18 cellular contexts compared by ENCODE assay signal in the genomic region with DNA sequence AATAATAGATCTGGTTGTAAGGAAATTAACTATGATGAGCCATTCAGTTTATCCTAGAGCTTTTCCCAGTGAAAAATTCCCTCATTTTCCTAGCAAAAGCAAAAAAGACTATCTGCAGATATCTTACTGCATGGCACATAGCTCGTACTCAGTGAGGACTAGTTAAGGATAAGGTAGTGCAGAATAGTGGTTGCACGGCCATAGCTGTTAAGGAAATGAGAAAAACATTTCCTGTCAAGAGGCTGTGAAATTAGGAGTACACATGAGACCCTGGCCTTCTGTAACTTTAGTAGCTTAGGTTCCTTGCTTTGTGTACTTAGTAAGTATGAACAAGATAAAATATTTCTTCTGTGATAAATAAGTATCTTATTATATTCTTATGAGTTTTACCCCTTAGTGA. TPM values are rescaled to one million over a fixed set of nuclear protein-coding genes. Genes with fewer than 3 reads are reported as not detected.
DNase-seq lines count a peak whose midpoint lies in the region; ATAC-seq and TF ChIP-seq lines count a peak whose summit lies in the region.
"Had no signal": no experiment of that assay in that cellular context is flagged by ENCODE, and none has a peak within 500 bp of the region (broad histone marks: within the 10 kb centered on the region; RNA-seq: fewer than 3 reads in every experiment).

No MANE protein-coding gene starts in this region.

- no peak for DNase-seq in activated T-cell treated with anti-CD3 and anti-CD28 coated beads, Interleukin-2, amount 50 U/mL, for 72 hours
- DNase-seq in activated T-cell treated with anti-CD3 and anti-CD28 coated beads, Interleukin-2, amount 50 U/mL, for 48 hours, result no peak
- DNase-seq in immature natural killer cell (no peak), gastrocnemius medialis (no peak), DMS153 treated with DMSO at 0.1 percent for 48 hours (lab: John Stamatoyannopoulos, UW; ENCODE audit: unreplicated experiment) (no peak), COLO829 (ENCODE audit: low spot score) (no peak)
- no peak for DNase-seq in stimulated activated naive CD4-positive, alpha-beta T cell treated with Interleukin-2 at 50 U/mL for 16 hours (lab: John Stamatoyannopoulos, UW)
- DNase-seq: C1 segment of cervical spinal cord, HFFc6, KG1, NCI-H1694 treated with DMSO at 0.1 percent for 48 hours, NCI-H510A, NCI-H748 treated with DMSO at 0.1 percent for 48 hours had no signal

- H3K27me3 ChIP-seq in gastrocnemius medialis, result no peaks in the 10 kb centered on the region

- H3K9me3 ChIP-seq in gastrocnemius medialis, result no peaks in the 10 kb centered on the region

- H3K9me3 Mint-ChIP-seq in activated T-cell treated with anti-CD3 and anti-CD28 coated beads, Interleukin-2, amount 50 U/mL, for 72 hours, result no peaks in the 10 kb centered on the region
- no peaks in the 10 kb centered on the region for H3K9me3 Mint-ChIP-seq in activated naive CD8-positive, alpha-beta T cell (ENCODE audit: low read depth)
- no peaks in the 10 kb centered on the region for H3K9me3 Mint-ChIP-seq in immature natural killer cell
- H3K9me3 Mint-ChIP-seq: HFFc6 had no signal

- in situ Hi-C loops in gastrocnemius medialis (cut with MboI; ENCODE audit: low sequenced_read_pairs in 4 of 4), result loop anchor here in 1 of 4 donors (25.0 kb wide), 1 partner anchor 914 kb away; the partner anchor contains the start of genes ANKRD40 and LUC7L3

- no peak for ATAC-seq in activated T-cell treated with anti-CD3 and anti-CD28 coated beads, Interleukin-2, amount 50 U/mL, for 72 hours (replicated peaks in 1 of 2)
- ATAC-seq in gastrocnemius medialis, result no peak
- ATAC-seq: Right ventricle myocardium inferior had no signal

- peak overlapping the region; percentile 74 for H3K27ac Mint-ChIP-seq in activated T-cell treated with anti-CD3 and anti-CD28 coated beads, Interleukin-2, amount 50 U/mL, for 72 hours
- H3K27ac Mint-ChIP-seq in activated naive CD8-positive, alpha-beta T cell, result peak overlapping the region; percentile 41
- peak overlapping the region; percentile 65 to 92 (median 83) for H3K27ac Mint-ChIP-seq in immature natural killer cell
- H3K27ac Mint-ChIP-seq: HFFc6 had no signal

- peak overlapping the region; percentile 14 to 60 (median 53) for H3K27ac ChIP-seq in gastrocnemius medialis

- peaks cover 0 to 62% of the 10 kb centered on the region in 2 donors for H3K36me3 ChIP-seq in gastrocnemius medialis

- H3K4me1 Mint-ChIP-seq in activated T-cell treated with anti-CD3 and anti-CD28 coated beads, Interleukin-2, amount 50 U/mL, for 72 hours (ENCODE audit: low read depth), result peaks cover 24% of the 10 kb centered on the region
- peaks cover 51% of the 10 kb centered on the region for H3K4me1 Mint-ChIP-seq in activated naive CD8-positive, alpha-beta T cell (ENCODE audit: low read depth)
- peaks cover 55 to 78% of the 10 kb centered on the region in 2 donors for H3K4me1 Mint-ChIP-seq in immature natural killer cell

- no peaks in the 10 kb centered on the region for H3K27me3 Mint-ChIP-seq in activated T-cell treated with anti-CD3 and anti-CD28 coated beads, Interleukin-2, amount 50 U/mL, for 72 hours (ENCODE audit: low read depth)
- H3K27me3 Mint-ChIP-seq in activated naive CD8-positive, alpha-beta T cell, result no peaks in the 10 kb centered on the region
- peaks cover 0 to 3% (median 0%) of the 10 kb centered on the region in 3 donors for H3K27me3 Mint-ChIP-seq in immature natural killer cell (ENCODE audit: low read depth in 3 of 3)

- intact Hi-C loops in gastrocnemius medialis (cut with DNase I; ENCODE audit: low total_unique reads), result no loop called here

- peaks cover 9 to 49% of the 10 kb centered on the region in 2 donors for H3K36me3 Mint-ChIP-seq in activated T-cell treated with anti-CD3 and anti-CD28 coated beads, Interleukin-2, amount 50 U/mL, for 72 hours (ENCODE audit: insufficient read depth in 2 of 2)
- H3K36me3 Mint-ChIP-seq in activated naive CD8-positive, alpha-beta T cell, result peaks cover 19% of the 10 kb centered on the region
- H3K36me3 Mint-ChIP-seq in immature natural killer cell, result peaks cover 25 to 38% (median 28%) of the 10 kb centered on the region in 3 donors

- peaks cover 3 to 9% of the 10 kb centered on the region in 2 donors for H3K4me1 ChIP-seq in gastrocnemius medialis

- no peak for TF ChIP-seq CTCF in gastrocnemius medialis (IDR thresholded peaks at IDR 0.05 in 4 of 5, conservative IDR thresholded peaks at IDR 0.05 in 1 of 5)

- no peak overlapping the region for H3K4me3 ChIP-seq in gastrocnemius medialis

- no peak overlapping the region for H3K4me3 Mint-ChIP-seq in activated T-cell treated with anti-CD3 and anti-CD28 coated beads, Interleukin-2, amount 50 U/mL, for 72 hours
- H3K4me3 Mint-ChIP-seq in activated naive CD8-positive, alpha-beta T cell, result peak overlapping the region; percentile 19
- peak overlapping the region; percentile 16 to 46 (median 44) for H3K4me3 Mint-ChIP-seq in immature natural killer cell
- H3K4me3 Mint-ChIP-seq: HFFc6 had no signal

- no peak for TF ChIP-seq POLR2A in gastrocnemius medialis (IDR thresholded peaks at IDR 0.05)

RNA-seq across cellular contexts. Expression of gene KAT7, which starts 10.3 kb away (rescaled TPM):
- 10 to 100 TPM; 83.9 to 85.9 TPM for total RNA-seq in activated T-cell treated with anti-CD3 and anti-CD28 coated beads, Interleukin-2, amount 50 U/mL, for 72 hours
- 10 to 100 TPM; 32.3 to 67.2 (median 37.9) TPM for polyA plus RNA-seq in immature natural killer cell
- 10 to 100 TPM; 32.6 to 49.8 (median 45.2) TPM for total RNA-seq in gastrocnemius medialis

RNA-seq across cellular contexts. Expression of gene FAM117A, which starts 34.8 kb away (rescaled TPM):
- 10 to 100 TPM; 19.5 to 29.3 TPM for total RNA-seq in activated T-cell treated with anti-CD3 and anti-CD28 coated beads, Interleukin-2, amount 50 U/mL, for 72 hours
- polyA plus RNA-seq in immature natural killer cell, result 10 to 100 TPM; 35.3 to 68.0 (median 35.9) TPM
- 1 to 10 TPM; 2.6 to 4.9 (median 3.3) TPM for total RNA-seq in gastrocnemius medialis

RNA-seq across cellular contexts. Expression of gene TAC4, which starts 49.1 kb away (rescaled TPM):
- not detected for total RNA-seq in activated T-cell treated with anti-CD3 and anti-CD28 coated beads, Interleukin-2, amount 50 U/mL, for 72 hours
- polyA plus RNA-seq in immature natural killer cell, result not detected
- total RNA-seq in gastrocnemius medialis, result not detected
- total RNA-seq: H4, HFFc6, HT-29, OCI-LY7 had no signal

Comparison
In these comparisons a context has a peak if more than half of its experiments do, and no peak if none do; other contexts are left out.
1. H3K4me3 Mint-ChIP-seq: peak in activated naive CD8-positive, alpha-beta T cell (single experiment) and immature natural killer cell (5 of 5); none in activated T-cell treated with anti-CD3 and anti-CD28 coated beads, Interleukin-2, amount 50 U/mL, for 72 hours (0 of 2).
2. Peak in every context shown above with its lines, with median percentiles within 50 percentile points of each other: H3K27ac Mint-ChIP-seq.